In genomic region chr19:40933025-40933424, GRCh38 we compare ENCODE assay signal across 2 cellular contexts.
TF ChIP-seq lines count a peak whose summit lies in the region.

No MANE protein-coding gene starts in this region.

TF ChIP-seq in GM23338, 12 proteins besides CTCF, POLR2A, EP300 and RAD21:
- TF ChIP-seq JUNB (IDR thresholded peaks at IDR 0.05; ENCODE audit: unreplicated experiment): no peak
- no peak for TF ChIP-seq EZH2phosphoT487 (IDR thresholded peaks at IDR 0.05; ENCODE audit: unreplicated experiment)
- TF ChIP-seq ZNF462 (CRISPR knock-in tag; IDR thresholded peaks at IDR 0.05): no peak
- TF ChIP-seq REST (IDR thresholded peaks at IDR 0.05; ENCODE audit: unreplicated experiment): no peak
- no peak for TF ChIP-seq EZH2 (IDR thresholded peaks at IDR 0.05; ENCODE audit: low read depth, unreplicated experiment)
- no peak for TF ChIP-seq POLR2AphosphoS5 (IDR thresholded peaks at IDR 0.05; ENCODE audit: low read depth)
- no peak for TF ChIP-seq NANOG (IDR thresholded peaks at IDR 0.05; ENCODE audit: borderline replicate concordance)
- no peak for TF ChIP-seq STAT1 (IDR thresholded peaks at IDR 0.05; ENCODE audit: unreplicated experiment)
- TF ChIP-seq CREB1 (CRISPR knock-in tag; IDR thresholded peaks at IDR 0.05; ENCODE audit: low read depth): no peak
- no peak for TF ChIP-seq ETS1 (IDR thresholded peaks at IDR 0.05)
- no peak for TF ChIP-seq ZNF331 (CRISPR knock-in tag; IDR thresholded peaks at IDR 0.05; ENCODE audit: low read depth)
- no peak for TF ChIP-seq ZNF114 (CRISPR knock-in tag; IDR thresholded peaks at IDR 0.05)

TF ChIP-seq in HepG2, 621 proteins besides CTCF, POLR2A, EP300 and RAD21:
- no peak for TF ChIP-seq ZSCAN12 (CRISPR knock-in tag; IDR thresholded peaks at IDR 0.05)
- TF ChIP-seq NR2F2 (IDR thresholded peaks at IDR 0.05; ENCODE audit: borderline replicate concordance, low read depth): no peak
- no peak for TF ChIP-seq AHDC1 (CRISPR knock-in tag; IDR thresholded peaks at IDR 0.05; ENCODE audit: borderline replicate concordance)
- no peak for TF ChIP-seq ZNF543 (CRISPR knock-in tag; IDR thresholded peaks at IDR 0.05)
- no peak for TF ChIP-seq CSRNP1 (CRISPR knock-in tag; IDR thresholded peaks at IDR 0.05)
- TF ChIP-seq ZC3H13 (CRISPR knock-in tag; IDR thresholded peaks at IDR 0.05): no peak
- TF ChIP-seq ZNF800 (CRISPR knock-in tag; IDR thresholded peaks at IDR 0.05): no peak
- no peak for TF ChIP-seq ZNF615 (CRISPR knock-in tag; IDR thresholded peaks at IDR 0.05; ENCODE audit: borderline replicate concordance)
- no peak for TF ChIP-seq ZNF605 (CRISPR knock-in tag; IDR thresholded peaks at IDR 0.05)
- TF ChIP-seq ZNF512B (CRISPR knock-in tag; IDR thresholded peaks at IDR 0.05; ENCODE audit: borderline replicate concordance): no peak
- TF ChIP-seq ZNF704 (CRISPR knock-in tag; IDR thresholded peaks at IDR 0.05; ENCODE audit: borderline replicate concordance): no peak
- TF ChIP-seq ZBTB8A (CRISPR knock-in tag; IDR thresholded peaks at IDR 0.05; ENCODE audit: borderline replicate concordance, low read depth): no peak
- no peak for TF ChIP-seq ZNF451 (CRISPR knock-in tag; IDR thresholded peaks at IDR 0.05)
